8 cellular contexts compared by ENCODE assay signal in genomic region chr5:172835246-172836030, GRCh38. TPM values are rescaled to one million over a fixed set of nuclear protein-coding genes. Genes with fewer than 3 reads are reported as not detected.
A peak's percentile ranks its signal among the peaks of the same experiment; 100 is the strongest.
DNase-seq lines count a peak whose midpoint lies in the region; ATAC-seq and TF ChIP-seq lines count a peak whose summit lies in the region.

No MANE protein-coding gene starts in this region.

- no peak for ATAC-seq in IMR-90 (ENCODE audit: low read depth)
- ATAC-seq in naive thymus-derived CD4-positive, alpha-beta T cell: no peak
- no peak for ATAC-seq in HG02798 (IDR thresholded peaks at IDR 0.05; ENCODE audit: poor library complexity, unreplicated experiment)

- H4K5ac ChIP-seq in IMR-90 (ENCODE audit: low read depth, low read length): 0 out of 2 replicates have a peak overlapping the region, but pooled peaks have one; percentile 14

- TF ChIP-seq RAD21 in IMR-90 (IDR thresholded peaks at IDR 0.05; ENCODE audit: low read length): no peak

- peaks cover 18% of the 10 kb centered on the region; the same call in 1 of the 2 replicates for H4K20me1 ChIP-seq in IMR-90 (ENCODE audit: insufficient read depth, low read length)

- H2BK5ac ChIP-seq in IMR-90 (ENCODE audit: low read depth, low read length, poor library complexity, severe bottlenecking): peak overlapping the region; percentile 84

- H2BK120ac ChIP-seq in IMR-90 (ENCODE audit: low read depth, low read length): peak overlapping the region; percentile 71

- peaks cover 7 to 83% of the 10 kb centered on the region in 2 experiments; a peak in 3 of 4 replicates for H3K79me1 ChIP-seq in IMR-90 (ENCODE audit: low read depth in 1 of 2, low read length in 2 of 2)

- peak overlapping the region; percentile 81 for H3K4me2 ChIP-seq in IMR-90 (ENCODE audit: low read depth, low read length)

- no peak overlapping the region; the same call in 1 of the 2 replicates for H2BK20ac ChIP-seq in IMR-90 (ENCODE audit: low read depth, low read length)

- H3K4me3 Mint-ChIP-seq in naive thymus-derived CD4-positive, alpha-beta T cell: peak overlapping the region; percentile 83 to 92 (median 88)

- intact Hi-C loops in IMR-90 (cut with micrococcal nuclease): loop anchor here (10.0 kb wide), 1 partner anchor 121 kb away; no protein-coding TSS in a partner anchor
- intact Hi-C loops in naive thymus-derived CD4-positive, alpha-beta T cell (cut with micrococcal nuclease): loop anchor here (2.0 to 10.0 kb wide), 4 partner anchors 29 to 219 kb away; partner anchors contain the start of gene CREBRF (in 1 of the 2)

- TF ChIP-seq CTCF in AG10803 (conservative IDR thresholded peaks at IDR 0.05; ENCODE audit: low read length): no peak
- no peak for TF ChIP-seq CTCF in IMR-90 (conservative IDR thresholded peaks at IDR 0.05; ENCODE audit: low read depth, low read length)
- TF ChIP-seq CTCF in choroid plexus epithelial cell (conservative IDR thresholded peaks at IDR 0.05; ENCODE audit: low read depth, low read length): no peak

- peaks cover 26% of the 10 kb centered on the region for H3K4me1 ChIP-seq in IMR-90 (ENCODE audit: control insufficient read depth, insufficient read depth, low read length)
- peaks cover 23 to 38% of the 10 kb centered on the region in 2 donors for H3K4me1 ChIP-seq in naive thymus-derived CD4-positive, alpha-beta T cell (ENCODE audit: control insufficient read depth in 2 of 2, insufficient read depth in 2 of 2, low read length in 2 of 2)

- H2AK9ac ChIP-seq in IMR-90 (replicated peaks; ENCODE audit: low read depth, low read length, poor library complexity): peak overlapping the region; percentile 99

- H3K18ac ChIP-seq in IMR-90 (ENCODE audit: low read depth, low read length): peak overlapping the region; percentile 10; the same call in 1 of the 2 replicates

- H3K4ac ChIP-seq in IMR-90 (ENCODE audit: low read depth, low read length): peak overlapping the region; percentile 71

- H3K56ac ChIP-seq in IMR-90 (ENCODE audit: extremely low read depth, insufficient read depth, low read length): peak overlapping the region; percentile 87

- 90% methylated on average over 7 of the region's 16 CpGs; no CpG with 5 or more reads in 1 of the 2 experiments for WGBS in IMR-90 (ENCODE audit: extremely low coverage in 2 of 2, insufficient read length in 1 of 2), 2 experiments

- peaks cover 0 to 4% (median 0%) of the 10 kb centered on the region in 5 donors for H3K36me3 Mint-ChIP-seq in naive thymus-derived CD4-positive, alpha-beta T cell

- POLR2A ChIA-PET in IMR-90 (lab: Charles Lee; ENCODE audit: unreplicated experiment): no interaction called here
- POLR2A ChIA-PET in naive thymus-derived CD4-positive, alpha-beta T cell (lab: Charles Lee): interaction anchor here (1.1 to 5.3 kb wide), 3 partner anchors 24 to 70 kb away, joined by 4 to 61 read pairs (median 6); partner anchors contain the start of gene DUSP1

- DNase-seq in AG10803 (ENCODE audit: low read depth) (no peak), IMR-90 (no peak), choroid plexus epithelial cell (ENCODE audit: low read depth) (peak; percentile 29), NCI-H2196 (lab: John Stamatoyannopoulos, UW; ENCODE audit: unreplicated experiment) (no peak)
- DNase-seq in naive thymus-derived CD4-positive, alpha-beta T cell: peak in 2 of 9 donors; percentile 12 to 55
- no peak for DNase-seq in activated effector memory CD4-positive, alpha-beta T cell treated with Interleukin-2 at 50 U/mL for 16 hours
- no peak for DNase-seq in stimulated activated CD4-positive, alpha-beta T cell treated with anti-CD3 and anti-CD28 coated beads, Interleukin-4, amount 100 ng/mL, for 24 hours

- peak overlapping the region; percentile 81 to 85; a peak in 3 of 4 replicates for H4K8ac ChIP-seq in IMR-90 (ENCODE audit: low read depth in 2 of 2, low read length in 2 of 2)

- H3K9ac ChIP-seq in IMR-90 (ENCODE audit: low read depth, low read length): peak overlapping the region; percentile 88

- TF ChIP-seq POLR2A in IMR-90 (IDR thresholded peaks at IDR 0.05; ENCODE audit: low read depth, low read length): no peak

- H3K9me1 ChIP-seq in IMR-90 (ENCODE audit: insufficient read depth, low read length): peaks cover 41% of the 10 kb centered on the region

- in situ Hi-C loops in IMR-90 (cut with MboI; ENCODE audit: low sequenced_read_pairs): no loop called here

- peak overlapping the region; percentile 83 for H2AK5ac ChIP-seq in IMR-90 (ENCODE audit: low read depth, low read length)

- H3K36me3 ChIP-seq in IMR-90 (ENCODE audit: control insufficient read depth, insufficient read depth, low read length): peaks cover 20% of the 10 kb centered on the region
- H3K36me3 ChIP-seq in naive thymus-derived CD4-positive, alpha-beta T cell (ENCODE audit: control insufficient read depth in 2 of 3, insufficient read depth in 3 of 3, low read length in 3 of 3): no peaks in the 10 kb centered on the region

- H3K4me3 ChIP-seq in AG10803 (ENCODE audit: low read length): peak overlapping the region; percentile 94
- peak overlapping the region; percentile 96 for H3K4me3 ChIP-seq in IMR-90 (ENCODE audit: insufficient read depth, low read depth, low read length)
- peak overlapping the region; percentile 64 for H3K4me3 ChIP-seq in choroid plexus epithelial cell (ENCODE audit: low read depth, low read length)
- peak overlapping the region; percentile 64 for H3K4me3 ChIP-seq in naive thymus-derived CD4-positive, alpha-beta T cell (ENCODE audit: low read length)

- peaks cover 26 to 57% (median 41%) of the 10 kb centered on the region in 7 donors for H3K4me1 Mint-ChIP-seq in naive thymus-derived CD4-positive, alpha-beta T cell

- peak overlapping the region; percentile 91 for H3K27ac ChIP-seq in IMR-90 (ENCODE audit: insufficient read depth, low read length)
- peak overlapping the region; percentile 87 for H3K27ac ChIP-seq in naive thymus-derived CD4-positive, alpha-beta T cell (ENCODE audit: low read depth, low read length)

- peak overlapping the region; percentile 13 to 97 (median 91) for H3K27ac Mint-ChIP-seq in naive thymus-derived CD4-positive, alpha-beta T cell

- H2BK15ac ChIP-seq in IMR-90 (ENCODE audit: low read depth, low read length): no peak overlapping the region; the same call in 2 of the 3 replicates

- H3K23ac ChIP-seq in IMR-90 (ENCODE audit: low read depth, low read length): peak overlapping the region; percentile 95

- H3K27me3 ChIP-seq in IMR-90 (ENCODE audit: control insufficient read depth, insufficient read depth, low read length): no peaks in the 10 kb centered on the region
- no peaks in the 10 kb centered on the region for H3K27me3 ChIP-seq in naive thymus-derived CD4-positive, alpha-beta T cell (ENCODE audit: control insufficient read depth in 2 of 2, insufficient read depth in 2 of 2, low read length in 2 of 2)

- H3K9me3 Mint-ChIP-seq in naive thymus-derived CD4-positive, alpha-beta T cell: peaks cover 0 to 2% (median 0%) of the 10 kb centered on the region in 11 donors

- H2AFZ ChIP-seq in IMR-90 (replicated peaks; ENCODE audit: low read length, poor library complexity): peak overlapping the region; percentile 89

- CTCF ChIA-PET in IMR-90 (lab: Yijun Ruan, JAX): interaction anchor here (0.8 kb wide), 1 partner anchor 27 kb away, joined by 3 read pairs; no protein-coding TSS in a partner anchor
- CTCF ChIA-PET in naive thymus-derived CD4-positive, alpha-beta T cell (lab: Charles Lee): interaction anchor here (0.5 to 2.6 kb wide), 5 partner anchors 14 to 544 kb away, joined by 3 to 23 read pairs (median 4); partner anchors contain the start of gene DUSP1

- peak overlapping the region; percentile 84 for H3K14ac ChIP-seq in IMR-90 (replicated peaks; ENCODE audit: low read depth, low read length)

- no peaks in the 10 kb centered on the region for H3K9me3 ChIP-seq in IMR-90 (ENCODE audit: control insufficient read depth, insufficient read depth, low read length)
- no peaks in the 10 kb centered on the region for H3K9me3 ChIP-seq in naive thymus-derived CD4-positive, alpha-beta T cell (ENCODE audit: control insufficient read depth in 2 of 3, low read length in 3 of 3)

- no peaks in the 10 kb centered on the region for H3K27me3 Mint-ChIP-seq in naive thymus-derived CD4-positive, alpha-beta T cell

- H4K91ac ChIP-seq in IMR-90 (ENCODE audit: insufficient read depth, low read depth, low read length): peak overlapping the region; percentile 79

- dilution Hi-C loops in IMR-90 (cut with HindIII; ENCODE audit: low sequenced_read_pairs, unreplicated experiment): no loop called here

- no TSS peak for BruUV-seq in IMR-90 (replicated peaks; lab: Mats Ljungman, UMichigan)

TF ChIP-seq in IMR-90, 13 proteins besides CTCF, POLR2A, EP300 and RAD21:
- TF ChIP-seq BHLHE40 (IDR thresholded peaks at IDR 0.05; ENCODE audit: low read depth, low read length) (no peak), CEBPB (IDR thresholded peaks at IDR 0.05; ENCODE audit: low read depth, low read length) (no peak), USF2 (IDR thresholded peaks at IDR 0.05; ENCODE audit: low read depth, low read length) (no peak), NFE2L2 (IDR thresholded peaks at IDR 0.05; ENCODE audit: low read depth, low read length) (no peak), FOS (IDR thresholded peaks at IDR 0.05; ENCODE audit: low read depth, low read length) (no peak), MAZ (IDR thresholded peaks at IDR 0.05; ENCODE audit: borderline replicate concordance, low read depth, low read length) (no peak), RFX5 (IDR thresholded peaks at IDR 0.05; ENCODE audit: low read depth, low read length) (no peak), RCOR1 (IDR thresholded peaks at IDR 0.05; ENCODE audit: insufficient replicate concordance, low read length) (no peak), SMC3 (IDR thresholded peaks at IDR 0.05; ENCODE audit: low read depth, low read length) (no peak), MXI1 (IDR thresholded peaks at IDR 0.05; ENCODE audit: borderline replicate concordance, low read depth, low read length) (no peak)

RNA-seq across cellular contexts. Expression of gene ERGIC1, which starts 1.4 kb away (rescaled TPM):
- total RNA-seq in IMR-90 (2012; rRNA removed): 124 and 134 TPM in 2 replicates
- 185 and 192 TPM in 2 replicates for polyA plus RNA-seq in IMR-90 (2012; rRNA removed)
- 59.2 and 179 TPM in 2 replicates for polyA plus RNA-seq in IMR-90 (2012; cell fraction: cytosol; rRNA removed)
- polyA plus RNA-seq in IMR-90 (2012; cell fraction: nucleus; rRNA removed; ENCODE audit: low replicate concordance): 128 and 132 TPM in 2 replicates
- 10 to 100 TPM; 44.4 to 71.3 (median 53.5) TPM for total RNA-seq in naive thymus-derived CD4-positive, alpha-beta T cell
- polyA plus RNA-seq in naive thymus-derived CD4-positive, alpha-beta T cell: 10 to 100 TPM; 18.3 to 18.9 TPM
